ENCODE assay signal across 1 cellular context in the genomic region with DNA sequence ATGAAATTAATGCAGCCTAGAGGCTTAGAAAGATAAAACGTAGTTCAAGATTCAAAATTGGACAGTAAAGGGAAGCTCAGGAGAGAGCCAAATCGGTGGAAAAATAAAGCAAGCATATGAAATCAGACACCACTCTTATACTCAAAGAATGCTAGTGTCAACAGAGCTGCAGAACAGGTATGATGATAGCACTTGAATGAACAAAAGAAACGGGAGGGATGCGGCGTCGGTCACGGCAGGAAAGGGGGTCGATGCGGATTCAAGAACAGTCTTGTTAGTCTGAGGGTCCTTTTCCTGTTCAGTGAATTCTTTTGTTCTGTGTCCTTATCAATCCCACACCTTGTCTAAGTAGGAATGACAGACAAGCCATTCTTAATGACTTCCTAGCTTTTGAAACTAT.
TF ChIP-seq lines count a peak whose summit lies in the region.

No MANE protein-coding gene starts in this region.

TF ChIP-seq in GM23338, 12 proteins besides CTCF, POLR2A, EP300 and RAD21:
- TF ChIP-seq, protein P1, sequence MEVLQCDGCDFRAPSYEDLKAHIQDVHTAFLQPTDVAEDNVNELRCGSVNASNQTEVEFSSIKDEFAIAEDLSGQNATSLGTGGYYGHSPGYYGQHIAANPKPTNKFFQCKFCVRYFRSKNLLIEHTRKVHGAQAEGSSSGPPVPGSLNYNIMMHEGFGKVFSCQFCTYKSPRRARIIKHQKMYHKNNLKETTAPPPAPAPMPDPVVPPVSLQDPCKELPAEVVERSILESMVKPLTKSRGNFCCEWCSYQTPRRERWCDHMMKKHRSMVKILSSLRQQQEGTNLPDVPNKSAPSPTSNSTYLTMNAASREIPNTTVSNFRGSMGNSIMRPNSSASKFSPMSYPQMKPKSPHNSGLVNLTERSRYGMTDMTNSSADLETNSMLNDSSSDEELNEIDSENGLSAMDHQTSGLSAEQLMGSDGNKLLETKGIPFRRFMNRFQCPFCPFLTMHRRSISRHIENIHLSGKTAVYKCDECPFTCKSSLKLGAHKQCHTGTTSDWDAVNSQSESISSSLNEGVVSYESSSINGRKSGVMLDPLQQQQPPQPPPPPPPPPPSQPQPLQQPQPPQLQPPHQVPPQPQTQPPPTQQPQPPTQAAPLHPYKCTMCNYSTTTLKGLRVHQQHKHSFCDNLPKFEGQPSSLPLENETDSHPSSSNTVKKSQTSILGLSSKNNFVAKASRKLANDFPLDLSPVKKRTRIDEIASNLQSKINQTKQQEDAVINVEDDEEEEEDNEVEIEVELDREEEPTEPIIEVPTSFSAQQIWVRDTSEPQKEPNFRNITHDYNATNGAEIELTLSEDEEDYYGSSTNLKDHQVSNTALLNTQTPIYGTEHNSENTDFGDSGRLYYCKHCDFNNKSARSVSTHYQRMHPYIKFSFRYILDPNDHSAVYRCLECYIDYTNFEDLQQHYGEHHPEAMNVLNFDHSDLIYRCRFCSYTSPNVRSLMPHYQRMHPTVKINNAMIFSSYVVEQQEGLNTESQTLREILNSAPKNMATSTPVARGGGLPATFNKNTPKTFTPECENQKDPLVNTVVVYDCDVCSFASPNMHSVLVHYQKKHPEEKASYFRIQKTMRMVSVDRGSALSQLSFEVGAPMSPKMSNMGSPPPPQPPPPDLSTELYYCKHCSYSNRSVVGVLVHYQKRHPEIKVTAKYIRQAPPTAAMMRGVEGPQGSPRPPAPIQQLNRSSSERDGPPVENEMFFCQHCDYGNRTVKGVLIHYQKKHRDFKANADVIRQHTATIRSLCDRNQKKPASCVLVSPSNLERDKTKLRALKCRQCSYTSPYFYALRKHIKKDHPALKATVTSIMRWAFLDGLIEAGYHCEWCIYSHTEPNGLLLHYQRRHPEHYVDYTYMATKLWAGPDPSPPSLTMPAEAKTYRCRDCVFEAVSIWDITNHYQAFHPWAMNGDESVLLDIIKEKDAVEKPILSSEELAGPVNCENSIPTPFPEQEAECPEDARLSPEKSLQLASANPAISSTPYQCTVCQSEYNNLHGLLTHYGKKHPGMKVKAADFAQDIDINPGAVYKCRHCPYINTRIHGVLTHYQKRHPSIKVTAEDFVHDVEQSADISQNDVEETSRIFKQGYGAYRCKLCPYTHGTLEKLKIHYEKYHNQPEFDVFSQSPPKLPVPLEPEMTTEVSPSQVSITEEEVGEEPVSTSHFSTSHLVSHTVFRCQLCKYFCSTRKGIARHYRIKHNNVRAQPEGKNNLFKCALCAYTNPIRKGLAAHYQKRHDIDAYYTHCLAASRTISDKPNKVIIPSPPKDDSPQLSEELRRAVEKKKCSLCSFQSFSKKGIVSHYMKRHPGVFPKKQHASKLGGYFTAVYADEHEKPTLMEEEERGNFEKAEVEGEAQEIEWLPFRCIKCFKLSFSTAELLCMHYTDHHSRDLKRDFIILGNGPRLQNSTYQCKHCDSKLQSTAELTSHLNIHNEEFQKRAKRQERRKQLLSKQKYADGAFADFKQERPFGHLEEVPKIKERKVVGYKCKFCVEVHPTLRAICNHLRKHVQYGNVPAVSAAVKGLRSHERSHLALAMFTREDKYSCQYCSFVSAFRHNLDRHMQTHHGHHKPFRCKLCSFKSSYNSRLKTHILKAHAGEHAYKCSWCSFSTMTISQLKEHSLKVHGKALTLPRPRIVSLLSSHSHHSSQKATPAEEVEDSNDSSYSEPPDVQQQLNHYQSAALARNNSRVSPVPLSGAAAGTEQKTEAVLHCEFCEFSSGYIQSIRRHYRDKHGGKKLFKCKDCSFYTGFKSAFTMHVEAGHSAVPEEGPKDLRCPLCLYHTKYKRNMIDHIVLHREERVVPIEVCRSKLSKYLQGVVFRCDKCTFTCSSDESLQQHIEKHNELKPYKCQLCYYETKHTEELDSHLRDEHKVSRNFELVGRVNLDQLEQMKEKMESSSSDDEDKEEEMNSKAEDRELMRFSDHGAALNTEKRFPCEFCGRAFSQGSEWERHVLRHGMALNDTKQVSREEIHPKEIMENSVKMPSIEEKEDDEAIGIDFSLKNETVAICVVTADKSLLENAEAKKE (CRISPR knock-in tag; IDR thresholded peaks at IDR 0.05): no peak
- TF ChIP-seq EZH2phosphoT487 (IDR thresholded peaks at IDR 0.05; ENCODE audit: unreplicated experiment): no peak
